ENCODE assay signal across 21 cellular contexts in genomic region chr7:156129589-156129988, GRCh38.
"Had no signal": no experiment of that assay in that cellular context is flagged by ENCODE, and none has a peak within 500 bp of the region (broad histone marks: within the 10 kb centered on the region; RNA-seq: fewer than 3 reads in every experiment).

No MANE protein-coding gene starts in this region.

- H3K9ac ChIP-seq: KMS-11, SK-N-SH had no signal

- H3K27ac ChIP-seq: HL-60, KMS-11, RWPE1 had no signal

- DNase-seq: IMR-90, Kasumi-1, MM.1S, NCI-H1092 treated with DMSO at 0.1 percent for 48 hours, NCI-H1436, NCI-H187, NCI-H2029, NCI-H2081 treated with DMSO at 0.1 percent for 48 hours, NCI-H2171, NCI-H226, NCI-H446, NCI-H510A, NCI-H524 treated with DMSO at 0.1 percent for 48 hours, NCI-H69, NCI-H774, SHP77, SK-N-SH, SW 1271 had no signal

- H3K9me3 ChIP-seq: SK-N-SH had no signal

- H3K4me2 ChIP-seq: KMS-11, SK-N-SH had no signal
